In the genomic region with DNA sequence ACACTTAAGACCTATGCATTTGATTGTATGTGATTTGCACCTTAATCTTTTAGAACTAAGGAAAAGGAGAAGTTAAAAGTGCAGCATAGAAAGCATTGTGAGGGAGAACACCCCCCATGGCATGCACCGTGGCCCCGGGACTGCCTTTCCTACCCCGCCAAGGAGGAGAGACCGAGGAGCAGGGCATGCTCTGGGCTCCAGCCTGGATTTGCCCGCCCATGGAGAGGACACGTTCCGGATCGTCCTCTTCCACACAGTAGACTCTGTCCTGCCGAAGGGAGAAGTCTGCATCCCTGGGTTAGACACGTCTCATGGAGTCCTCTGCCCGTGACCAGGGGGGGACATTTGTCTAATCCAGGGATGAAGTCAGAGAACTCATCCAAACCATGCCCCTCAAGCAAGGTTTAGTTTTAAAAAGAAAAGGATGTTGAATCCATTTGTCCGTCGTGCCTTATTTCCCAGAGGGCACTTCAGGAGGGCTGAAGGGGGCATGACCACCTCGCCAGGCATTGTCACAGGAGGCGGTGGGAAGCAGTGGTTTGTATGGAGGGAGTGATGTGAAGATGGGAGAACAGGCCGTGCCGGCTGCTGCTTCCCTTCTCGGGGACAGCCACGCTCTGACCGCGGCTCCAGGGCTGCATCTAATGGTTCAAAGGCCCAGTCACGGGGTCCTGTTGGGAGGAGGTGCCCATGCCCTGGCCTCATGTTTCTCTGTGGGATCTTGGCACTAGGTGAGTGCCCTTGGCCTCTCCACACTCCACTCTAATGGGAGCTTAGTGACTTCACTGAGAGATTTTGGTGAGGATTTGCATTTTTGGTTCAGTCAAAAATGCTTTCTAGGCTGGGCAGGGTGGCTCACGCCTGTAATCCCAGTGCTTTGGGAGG, we compare ENCODE assay signal across 14 cellular contexts.
"Had no signal": no experiment of that assay in that cellular context is flagged by ENCODE, and none has a peak within 500 bp of the region (broad histone marks: within the 10 kb centered on the region; RNA-seq: fewer than 3 reads in every experiment).

No MANE protein-coding gene starts in this region.

- DNase-seq: activated CD4-positive, alpha-beta T cell treated with anti-CD3 and anti-CD28 coated beads for 36 hours; activated CD8-positive, alpha-beta T cell treated with anti-CD3 and anti-CD28 coated beads, Interleukin-2, amount 10 ng/mL, durations not matched to agents 7 days and 5 days; activated naive CD4-positive, alpha-beta T cell treated with Interleukin-2 at 50 U/mL for 16 hours; endodermal cell; glutamatergic neuron; immature natural killer cell; stimulated activated CD4-positive, alpha-beta T cell treated with anti-CD3 and anti-CD28 coated beads, Interleukin-4, amount 100 ng/mL, for 1 hour; stimulated activated CD8-positive, alpha-beta memory T cell treated with anti-CD3 and anti-CD28 coated beads, Interleukin-4, amount 100 ng/mL, for 48 hours; T-cell; T1000; testis had no signal

- H3K27me3 ChIP-seq: testis had no signal

- H3K27ac ChIP-seq: testis, VCaP had no signal

- ATAC-seq: activated CD4-positive, alpha-beta T cell treated with anti-CD3 and anti-CD28 coated beads for 36 hours; activated CD8-positive, alpha-beta T cell treated with anti-CD3 and anti-CD28 coated beads, Interleukin-2, amount 10 ng/mL, durations not matched to agents 7 days and 5 days; natural killer cell treated with Interleukin-12 subunit alpha and Interleukin-12 subunit beta and Interleukin-15 and Interleukin-18, amount 100 ng/mL, for 72 hours had no signal

- H3K4me1 ChIP-seq: testis had no signal

- H3K9me3 ChIP-seq: testis had no signal

- H3K4me3 ChIP-seq: lung, testis had no signal
